Comparison of ENCODE assay signal across 25 cellular contexts in the genomic region with DNA sequence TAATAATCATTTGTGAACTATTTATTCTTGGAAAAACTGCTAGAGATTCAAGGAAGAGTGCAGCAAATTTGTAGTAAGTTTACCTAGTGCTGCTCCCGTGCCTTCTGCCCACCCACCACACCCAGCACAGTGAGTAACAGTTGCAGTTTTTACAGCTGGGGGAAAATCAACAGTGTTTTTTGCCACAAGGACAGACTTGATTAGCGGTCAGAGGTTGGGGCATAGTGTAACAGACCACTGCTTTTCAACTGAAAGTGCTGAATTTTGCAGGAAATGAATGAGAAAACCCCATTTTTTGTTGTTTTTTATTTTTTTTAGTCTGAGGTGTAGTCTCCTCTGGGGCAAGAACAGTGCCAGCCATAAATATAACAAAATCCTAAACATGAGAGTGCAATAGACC. TPM values are rescaled to one million over a fixed set of nuclear protein-coding genes. Genes with fewer than 3 reads are reported as not detected.
DNase-seq lines count a peak whose midpoint lies in the region; ATAC-seq and TF ChIP-seq lines count a peak whose summit lies in the region.
"Had no signal": no experiment of that assay in that cellular context is flagged by ENCODE, and none has a peak within 500 bp of the region (broad histone marks: within the 10 kb centered on the region; RNA-seq: fewer than 3 reads in every experiment).

No MANE protein-coding gene starts in this region.

- no peaks in the 10 kb centered on the region for H3K27me3 ChIP-seq in neural progenitor cell
- no peaks in the 10 kb centered on the region for H3K27me3 ChIP-seq in spleen (replicated peaks in 1 of 7)
- H3K27me3 ChIP-seq in hepatocyte = no peaks in the 10 kb centered on the region
- H3K27me3 ChIP-seq: breast epithelium had no signal

- no peaks in the 10 kb centered on the region for H3F3A ChIP-seq in neural progenitor cell (ENCODE audit: low read depth)

- no peaks in the 10 kb centered on the region for H3K4me1 ChIP-seq in neural progenitor cell
- H3K4me1 ChIP-seq in spleen = peaks cover 0 to 46% (median 17%) of the 10 kb centered on the region in 6 donors
- peaks cover 6% of the 10 kb centered on the region for H3K4me1 ChIP-seq in hepatocyte (ENCODE audit: insufficient read depth)
- H3K4me1 ChIP-seq: adrenal gland, BE2C, psoas muscle had no signal

- no peak for TF ChIP-seq CTCF in neural progenitor cell (IDR thresholded peaks at IDR 0.05)
- no peak for TF ChIP-seq CTCF in spleen (IDR thresholded peaks at IDR 0.05 in 8 of 11, conservative IDR thresholded peaks at IDR 0.05 in 3 of 11)
- TF ChIP-seq CTCF in hepatocyte (IDR thresholded peaks at IDR 0.05; ENCODE audit: poor library complexity) = no peak

- no peaks in the 10 kb centered on the region for H3K27me3 Mint-ChIP-seq in activated naive CD8-positive, alpha-beta T cell treated with anti-CD3 and anti-CD28 coated beads, Interleukin-2, amount 50 U/mL, for 24 hours
- H3K27me3 Mint-ChIP-seq in neural progenitor cell (ENCODE audit: insufficient read depth, low read depth) = no peaks in the 10 kb centered on the region

- peaks cover 19% of the 10 kb centered on the region for H3K36me3 Mint-ChIP-seq in activated naive CD8-positive, alpha-beta T cell treated with anti-CD3 and anti-CD28 coated beads, Interleukin-2, amount 50 U/mL, for 24 hours (ENCODE audit: low read depth)
- peaks cover 70% of the 10 kb centered on the region for H3K36me3 Mint-ChIP-seq in stimulated activated effector memory CD8-positive, alpha-beta T cell treated with anti-CD3 and anti-CD28 coated beads, Interleukin-12 subunit alpha, Interleukin-12 subunit beta, amount 100 ng/mL, for 72 hours
- no peaks in the 10 kb centered on the region for H3K36me3 Mint-ChIP-seq in neural progenitor cell

- H3K9me3 Mint-ChIP-seq in activated naive CD8-positive, alpha-beta T cell treated with anti-CD3 and anti-CD28 coated beads, Interleukin-2, amount 50 U/mL, for 24 hours = no peaks in the 10 kb centered on the region
- no peaks in the 10 kb centered on the region for H3K9me3 Mint-ChIP-seq in stimulated activated effector memory CD8-positive, alpha-beta T cell treated with anti-CD3 and anti-CD28 coated beads, Interleukin-12 subunit alpha, Interleukin-12 subunit beta, amount 100 ng/mL, for 72 hours
- no peaks in the 10 kb centered on the region for H3K9me3 Mint-ChIP-seq in neural progenitor cell
- H3K9me3 Mint-ChIP-seq: H9; T-helper 1 cell treated with Interleukin-12 subunit alpha and Interleukin-12 subunit beta and Interleukin-4 antibody, amounts not matched to agents 30 μg/mL and 1 μg/mL, for 36 hours had no signal

- peak; percentile 57 for ATAC-seq in activated naive CD8-positive, alpha-beta T cell treated with anti-CD3 and anti-CD28 coated beads, Interleukin-2, amount 50 U/mL, for 24 hours
- peak; percentile 76 for ATAC-seq in stimulated activated effector memory CD8-positive, alpha-beta T cell treated with anti-CD3 and anti-CD28 coated beads, Interleukin-12 subunit alpha, Interleukin-12 subunit beta, amount 100 ng/mL, for 72 hours
- ATAC-seq: psoas muscle had no signal

- H4K20me1 ChIP-seq in neural progenitor cell (ENCODE audit: low read depth) (no peaks in the 10 kb centered on the region), hepatocyte (ENCODE audit: insufficient read depth, poor library complexity, severe bottlenecking) (no peaks in the 10 kb centered on the region)

- H3K79me2 ChIP-seq in neural progenitor cell (ENCODE audit: low read depth) (no peaks in the 10 kb centered on the region), hepatocyte (no peaks in the 10 kb centered on the region)

- peak overlapping the region; percentile 75 for H3K4me3 Mint-ChIP-seq in activated naive CD8-positive, alpha-beta T cell treated with anti-CD3 and anti-CD28 coated beads, Interleukin-2, amount 50 U/mL, for 24 hours
- peak overlapping the region; percentile 71 for H3K4me3 Mint-ChIP-seq in stimulated activated effector memory CD8-positive, alpha-beta T cell treated with anti-CD3 and anti-CD28 coated beads, Interleukin-12 subunit alpha, Interleukin-12 subunit beta, amount 100 ng/mL, for 72 hours
- no peak overlapping the region for H3K4me3 Mint-ChIP-seq in neural progenitor cell
- H3K4me3 Mint-ChIP-seq: H9; T-helper 1 cell treated with Interleukin-12 subunit alpha and Interleukin-12 subunit beta and Interleukin-4 antibody, amounts not matched to agents 30 μg/mL and 1 μg/mL, for 36 hours had no signal

- peak; percentile 36 for DNase-seq in NK-92 treated with Interleukin-12 subunit alpha and Interleukin-12 subunit beta, amount 100 ng/mL, for 24 hours (lab: John Stamatoyannopoulos, UW)
- DNase-seq in NK-92 (lab: John Stamatoyannopoulos, UW; ENCODE audit: unreplicated experiment) = no peak
- peak; percentile 4 for DNase-seq in NCI-H2029 (lab: John Stamatoyannopoulos, UW)
- DNase-seq in activated naive CD8-positive, alpha-beta T cell treated with anti-CD3 and anti-CD28 coated beads, Interleukin-2, amount 50 U/mL, for 24 hours = no peak
- DNase-seq in stimulated activated effector memory CD8-positive, alpha-beta T cell treated with anti-CD3 and anti-CD28 coated beads, Interleukin-12 subunit alpha, Interleukin-12 subunit beta, amount 100 ng/mL, for 72 hours (ENCODE audit: low spot score in 2 of 2) = no peak
- DNase-seq in neural progenitor cell (ENCODE audit: low spot score) = no peak
- DNase-seq in spleen = no peak
- DNase-seq in hepatocyte (ENCODE audit: low spot score) = no peak
- DNase-seq: activated CD4-positive, alpha-beta T cell treated with anti-CD3 and anti-CD28 coated beads, Interleukin-2, amount 50 U/mL, for 4 hours; adrenal gland; BE2C; dermis blood vessel endothelial cell; foreskin melanocyte; H9; IMR-90; mesendoderm; NCI-H524 treated with DMSO at 0.1 percent for 48 hours; psoas muscle; stimulated activated CD4-positive, alpha-beta T cell treated with anti-CD3 and anti-CD28 coated beads, Interleukin-4, amount 100 ng/mL, for 1 hour had no signal

- H3K9ac ChIP-seq in neural progenitor cell = no peak overlapping the region

- H3K4me2 ChIP-seq in neural progenitor cell = no peak overlapping the region
- no peak overlapping the region for H3K4me2 ChIP-seq in hepatocyte

- H3K27ac ChIP-seq in neural progenitor cell (no peak overlapping the region), spleen (peak overlapping the region in 4 of 8 donors; percentile 3 to 46 (median 32)), hepatocyte (no peak overlapping the region)
- H3K27ac ChIP-seq: adrenal gland, breast epithelium, epithelial cell of prostate, psoas muscle had no signal

- H3K4me1 Mint-ChIP-seq in activated naive CD8-positive, alpha-beta T cell treated with anti-CD3 and anti-CD28 coated beads, Interleukin-2, amount 50 U/mL, for 24 hours = peaks cover 82% of the 10 kb centered on the region
- H3K4me1 Mint-ChIP-seq in stimulated activated effector memory CD8-positive, alpha-beta T cell treated with anti-CD3 and anti-CD28 coated beads, Interleukin-12 subunit alpha, Interleukin-12 subunit beta, amount 100 ng/mL, for 72 hours = peaks cover 57% of the 10 kb centered on the region
- peaks cover 2% of the 10 kb centered on the region for H3K4me1 Mint-ChIP-seq in neural progenitor cell

- H3K36me3 ChIP-seq in neural progenitor cell = no peaks in the 10 kb centered on the region
- no peaks in the 10 kb centered on the region for H3K36me3 ChIP-seq in spleen
- H3K36me3 ChIP-seq in hepatocyte (replicated peaks; ENCODE audit: insufficient read depth, low read depth) = no peaks in the 10 kb centered on the region
- H3K36me3 ChIP-seq: adrenal gland, BE2C, breast epithelium had no signal

- H3K4me3 ChIP-seq in neural progenitor cell (no peak overlapping the region), spleen (no peak overlapping the region), hepatocyte (no peak overlapping the region)
- H3K4me3 ChIP-seq: adrenal gland, breast epithelium, psoas muscle, skin epidermis had no signal

- H3K9me3 ChIP-seq in neural progenitor cell (ENCODE audit: low read depth) = no peaks in the 10 kb centered on the region
- H3K9me3 ChIP-seq in spleen = no peaks in the 10 kb centered on the region
- H3K9me3 ChIP-seq in hepatocyte (ENCODE audit: low read depth) = no peaks in the 10 kb centered on the region
- H3K9me3 ChIP-seq: adrenal gland, BE2C, breast epithelium, psoas muscle had no signal

- H2AFZ ChIP-seq in neural progenitor cell (replicated peaks) (no peak overlapping the region), hepatocyte (no peak overlapping the region)

- 30 to 71% (median 50%) methylated on average over 2 of the region's 2 CpGs for WGBS in spleen, 5 donors
- 69% methylated on average over 2 of the region's 2 CpGs for WGBS in hepatocyte (ENCODE audit: low lambda C conversion rate, missing lambda C conversion rate)

- intact Hi-C loops in spleen (cut with DNase I; ENCODE audit: low total_unique reads) = no loop called here

- H3K9me2 ChIP-seq in hepatocyte (replicated peaks; ENCODE audit: insufficient read depth) = no peaks in the 10 kb centered on the region

- peak overlapping the region; percentile 70 for H3K27ac Mint-ChIP-seq in activated naive CD8-positive, alpha-beta T cell treated with anti-CD3 and anti-CD28 coated beads, Interleukin-2, amount 50 U/mL, for 24 hours
- peak overlapping the region; percentile 96 for H3K27ac Mint-ChIP-seq in stimulated activated effector memory CD8-positive, alpha-beta T cell treated with anti-CD3 and anti-CD28 coated beads, Interleukin-12 subunit alpha, Interleukin-12 subunit beta, amount 100 ng/mL, for 72 hours
- H3K27ac Mint-ChIP-seq in neural progenitor cell = no peak overlapping the region
- H3K27ac Mint-ChIP-seq: H9; T-helper 1 cell treated with Interleukin-12 subunit alpha and Interleukin-12 subunit beta and Interleukin-4 antibody, amounts not matched to agents 30 μg/mL and 1 μg/mL, for 36 hours had no signal

- TF ChIP-seq POLR2A in spleen (IDR thresholded peaks at IDR 0.05) = no peak

RNA-seq across cellular contexts. Expression of a gene that starts 7.5 kb away (rescaled TPM):
- total RNA-seq in neural progenitor cell (ENCODE audit: low replicate concordance) (not detected in 2 replicates), spleen (10 to 100 TPM; 30.5 to 64.6 (median 39.9) TPM), hepatocyte (not detected in 2 replicates)
- polyA plus RNA-seq in spleen (10 to 100 TPM; 12.3 to 78.1 (median 45.9) TPM), hepatocyte (0.23 and 0.52 TPM in 2 replicates)
- total RNA-seq: dermis blood vessel endothelial cell, G401, H9, IMR-90 had no signal
- polyA plus RNA-seq: IMR-90 had no signal

RNA-seq across cellular contexts. Expression of a gene that starts 12.2 kb away (rescaled TPM):
- not detected in 2 replicates for total RNA-seq in neural progenitor cell (ENCODE audit: low replicate concordance)
- 10 to 100 TPM in 3 of 7 donors, 1 to 10 TPM in 4; 4.1 to 14.6 (median 6.7) TPM for total RNA-seq in spleen
- polyA plus RNA-seq in spleen = under 1 TPM; 0.22 to 0.52 (median 0.28) TPM
- 0.28 TPM in 1 of 2 replicates, not detected in the other for total RNA-seq in hepatocyte
- polyA plus RNA-seq in hepatocyte = not detected in 2 replicates
- total RNA-seq: adrenal gland, dermis blood vessel endothelial cell, G401, H9, IMR-90, psoas muscle had no signal
- polyA plus RNA-seq: IMR-90 had no signal

RNA-seq across cellular contexts. Expression of a gene that starts 23.1 kb away (rescaled TPM):
- total RNA-seq in neural progenitor cell (ENCODE audit: low replicate concordance) = not detected in 2 replicates
- total RNA-seq in spleen = 1 to 10 TPM in 6 of 7 donors, under 1 TPM in 1; 0.76 to 5.8 (median 2.4) TPM
- polyA plus RNA-seq in spleen = 1 to 10 TPM in 1 of 3 donors, under 1 TPM in 2; 0.13 to 2.7 (median 0.98) TPM
- not detected in 2 replicates for total RNA-seq in hepatocyte
- polyA plus RNA-seq in hepatocyte = 0.28 TPM in 1 of 2 replicates, not detected in the other
- total RNA-seq: adrenal gland, breast epithelium, dermis blood vessel endothelial cell, G401, H9, IMR-90, psoas muscle had no signal
- polyA plus RNA-seq: IMR-90, psoas muscle had no signal

RNA-seq across cellular contexts. Expression of a gene that starts 38.5 kb away (rescaled TPM):
- total RNA-seq in neural progenitor cell (ENCODE audit: low replicate concordance) (not detected in 2 replicates), spleen (10 to 100 TPM in 2 of 7 donors, 1 to 10 TPM in 5; 2.6 to 20.8 (median 5.0) TPM), hepatocyte (0.52 and 2.0 TPM in 2 replicates)
- polyA plus RNA-seq in spleen (1 to 10 TPM; 1.4 to 1.9 (median 1.5) TPM), hepatocyte (1.3 TPM in 1 of 2 replicates, not detected in the other)
- total RNA-seq: dermis blood vessel endothelial cell, G401, H9, IMR-90, psoas muscle had no signal
- polyA plus RNA-seq: adrenal gland, IMR-90, psoas muscle had no signal

RNA-seq across cellular contexts. Expression of a gene that starts 55.9 kb away (rescaled TPM):
- not detected in 2 replicates for total RNA-seq in neural progenitor cell (ENCODE audit: low replicate concordance)
- 10 to 100 TPM in 1 of 7 donors, 1 to 10 TPM in 6; 1.5 to 11.0 (median 4.6) TPM for total RNA-seq in spleen
- polyA plus RNA-seq in spleen = 1 to 10 TPM in 2 of 3 donors, under 1 TPM in 1; 0.77 to 2.3 (median 2.1) TPM
- total RNA-seq in hepatocyte = not detected in 2 replicates
- not detected in 2 replicates for polyA plus RNA-seq in hepatocyte
- total RNA-seq: dermis blood vessel endothelial cell, G401, H9, IMR-90 had no signal
- polyA plus RNA-seq: IMR-90, neural cell had no signal

Comparison
In these comparisons a context has a peak if more than half of its experiments do, and no peak if none do; other contexts are left out.
1. DNase-seq: peak in NK-92 treated with Interleukin-12 subunit alpha and Interleukin-12 subunit beta, amount 100 ng/mL, for 24 hours (single experiment) and NCI-H2029 (single experiment); none in NK-92 (single experiment), activated naive CD8-positive, alpha-beta T cell treated with anti-CD3 and anti-CD28 coated beads, Interleukin-2, amount 50 U/mL, for 24 hours (single experiment), stimulated activated effector memory CD8-positive, alpha-beta T cell treated with anti-CD3 and anti-CD28 coated beads, Interleukin-12 subunit alpha, Interleukin-12 subunit beta, amount 100 ng/mL, for 72 hours (0 of 2), neural progenitor cell (single experiment), spleen (single experiment) and hepatocyte (single experiment).
2. RNA of a gene that starts 7.5 kb away (total RNA-seq): 30.5 to 64.6 TPM in spleen; not detected in hepatocyte and not detected in neural progenitor cell; every median in the first group is over 10 times any median in the second.